Comparison of ENCODE assay signal across 1 cellular context in the genomic region with DNA sequence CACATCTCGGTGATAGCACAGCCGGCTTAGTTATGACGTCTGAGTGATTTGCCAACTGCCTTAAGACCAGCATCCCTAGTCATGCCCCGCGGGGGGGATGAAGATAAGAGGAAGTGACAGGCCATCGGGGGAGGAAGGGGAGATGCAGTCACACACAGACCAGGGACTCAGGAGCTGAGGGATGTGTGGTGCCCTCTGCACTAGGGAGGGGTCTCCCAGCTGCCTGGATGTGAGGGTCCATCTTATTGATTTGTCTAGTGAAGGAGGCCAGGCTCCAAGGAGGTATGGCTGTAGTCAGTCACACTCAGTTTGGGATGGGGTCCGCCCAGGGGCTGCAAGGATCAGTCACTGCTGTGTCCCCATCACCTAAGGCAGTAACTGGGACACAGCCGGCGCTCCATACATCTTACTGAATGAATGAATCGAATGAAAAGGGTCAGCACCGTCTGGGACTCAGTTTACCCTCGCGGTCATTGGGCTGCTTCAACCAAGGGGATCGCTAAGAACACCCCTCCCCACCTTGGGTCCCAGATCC.
TF ChIP-seq lines count a peak whose summit lies in the region.

No MANE protein-coding gene starts in this region.

TF ChIP-seq in IMR-90, 13 proteins besides CTCF, POLR2A, EP300 and RAD21 (continued from another document):
- TF ChIP-seq, protein P1, sequence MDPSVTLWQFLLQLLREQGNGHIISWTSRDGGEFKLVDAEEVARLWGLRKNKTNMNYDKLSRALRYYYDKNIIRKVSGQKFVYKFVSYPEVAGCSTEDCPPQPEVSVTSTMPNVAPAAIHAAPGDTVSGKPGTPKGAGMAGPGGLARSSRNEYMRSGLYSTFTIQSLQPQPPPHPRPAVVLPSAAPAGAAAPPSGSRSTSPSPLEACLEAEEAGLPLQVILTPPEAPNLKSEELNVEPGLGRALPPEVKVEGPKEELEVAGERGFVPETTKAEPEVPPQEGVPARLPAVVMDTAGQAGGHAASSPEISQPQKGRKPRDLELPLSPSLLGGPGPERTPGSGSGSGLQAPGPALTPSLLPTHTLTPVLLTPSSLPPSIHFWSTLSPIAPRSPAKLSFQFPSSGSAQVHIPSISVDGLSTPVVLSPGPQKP (IDR thresholded peaks at IDR 0.05; ENCODE audit: borderline replicate concordance, low read depth, low read length): no peak
- TF ChIP-seq FOS (IDR thresholded peaks at IDR 0.05; ENCODE audit: low read depth, low read length) (no peak), CEBPB (IDR thresholded peaks at IDR 0.05; ENCODE audit: low read depth, low read length) (peak; percentile 58), RCOR1 (IDR thresholded peaks at IDR 0.05; ENCODE audit: insufficient replicate concordance, low read length) (no peak), CHD1 (IDR thresholded peaks at IDR 0.05; ENCODE audit: low read depth, low read length) (no peak)
